8 cellular contexts compared by ENCODE assay signal in the genomic region with DNA sequence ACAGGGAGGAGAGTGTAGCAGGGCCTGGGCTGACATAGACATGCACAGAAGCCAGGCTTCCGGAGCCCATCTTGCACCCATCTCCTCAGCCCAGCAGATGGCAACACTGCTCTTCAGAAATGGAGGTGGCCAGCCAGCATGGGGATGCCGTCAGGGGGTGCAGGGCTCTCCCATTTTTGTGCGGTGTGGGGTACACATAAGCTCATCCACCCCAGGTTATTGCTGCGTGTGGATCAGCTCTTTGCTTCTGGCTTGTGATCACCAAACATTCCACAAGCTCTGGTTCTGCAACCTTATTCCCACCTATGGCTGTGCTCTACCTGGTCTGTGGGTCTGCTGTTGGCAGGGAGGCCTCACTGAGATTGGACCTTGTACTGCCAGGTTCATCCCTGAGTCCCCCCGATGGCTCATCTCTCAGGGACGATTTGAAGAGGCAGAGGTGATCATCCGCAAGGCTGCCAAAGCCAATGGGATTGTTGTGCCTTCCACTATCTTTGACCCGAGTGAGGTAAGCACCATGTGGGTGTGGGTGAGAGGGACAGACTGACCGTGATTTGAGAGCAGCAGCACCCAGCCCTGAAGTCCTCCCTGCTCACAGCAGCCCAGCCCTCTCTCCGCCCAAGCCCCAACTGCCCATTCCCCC. TPM values are rescaled to one million over a fixed set of nuclear protein-coding genes. Genes with fewer than 3 reads are reported as not detected.
DNase-seq lines count a peak whose midpoint lies in the region; ATAC-seq and TF ChIP-seq lines count a peak whose summit lies in the region.

No MANE protein-coding gene starts in this region.

- TF ChIP-seq CTCF in HCT116 (IDR thresholded peaks at IDR 0.05 in 2 of 3, conservative IDR thresholded peaks at IDR 0.05 in 1 of 3; ENCODE audit: borderline replicate concordance in 1 of 3, insufficient read depth in 1 of 3, low read depth in 2 of 3, low read length in 2 of 3) (peak in 2 of 3 experiments; percentile 82 to 83; a peak in 4 of 6 replicates), NB4 (IDR thresholded peaks at IDR 0.05; ENCODE audit: low read depth, low read length) (peak; percentile 75)

- no peaks in the 10 kb centered on the region for H3K27me3 ChIP-seq in HCT116 (ENCODE audit: insufficient read depth, low read length)

- no TSS peak for BruUV-seq in HCT116 (replicated peaks; lab: Mats Ljungman, UMichigan)

- H3K27ac ChIP-seq in HCT116 (ENCODE audit: low read depth, low read length) (peak overlapping the region; percentile 80), caudate nucleus (ENCODE audit: low read depth, low read length) (no peak overlapping the region)

- no peaks in the 10 kb centered on the region for H4K20me1 ChIP-seq in HCT116 (ENCODE audit: insufficient read depth)

- intact Hi-C loops in HCT116 (cut with micrococcal nuclease), result loop anchor here (1.0 to 10.0 kb wide), 6 partner anchors 111 to 858 kb away; no protein-coding TSS in a partner anchor

- POLR2A ChIA-PET in HCT116 (lab: Charles Lee), result interaction anchor here (1.6 to 2.2 kb wide), 2 partner anchors 28 to 114 kb away, joined by 3 to 9 read pairs; no protein-coding TSS in a partner anchor

- H3K4me1 ChIP-seq in HCT116 (ENCODE audit: control insufficient read depth in 1 of 2, insufficient read depth in 2 of 2, low read length in 2 of 2), result peaks cover 44 to 61% of the 10 kb centered on the region in 2 experiments

- peak; percentile 76 for DNase-seq in DMS 273 (lab: John Stamatoyannopoulos, UW; ENCODE audit: unreplicated experiment)
- no peak for DNase-seq in DMS 273 treated with DMSO at 0.1 percent for 48 hours (lab: John Stamatoyannopoulos, UW)
- DNase-seq in HCT116 (ENCODE audit: low read depth, low spot score), result peak; percentile 46
- peak; percentile 74 for DNase-seq in NB4 (ENCODE audit: low read depth)
- peak; percentile 36 to 60 (median 57) for DNase-seq in activated CD4-positive, CD25-positive, alpha-beta regulatory T cell (lab: John Stamatoyannopoulos, UW)
- peak in 53 of 61 donors; percentile 10 to 74 (median 45) for DNase-seq in caudate nucleus (lab: John Stamatoyannopoulos, UW)
- DNase-seq in kidney tubule cell (ENCODE audit: low spot score), result peak; percentile 75
- peak; percentile 55 to 66 for DNase-seq in stimulated activated CD4-positive, alpha-beta T cell treated with anti-CD3 and anti-CD28 coated beads, Interleukin-1b, Interleukin-23, amount 100 ng/mL, for 4 hours (ENCODE audit: low read depth in 2 of 2)

- no peaks in the 10 kb centered on the region for H3K36me3 ChIP-seq in HCT116 (ENCODE audit: control insufficient read depth in 1 of 2, insufficient read depth in 2 of 2, low read length in 2 of 2)

- no peaks in the 10 kb centered on the region for H3K9me2 ChIP-seq in HCT116 (ENCODE audit: insufficient read depth)

- ATAC-seq in HCT116, result peak; percentile 56

- H3K4me2 ChIP-seq in HCT116 (ENCODE audit: low read length), result peak overlapping the region; percentile 73

- H3K9me3 ChIP-seq in HCT116 (ENCODE audit: control insufficient read depth in 1 of 2, insufficient read depth in 1 of 2, low read depth in 1 of 2, low read length in 2 of 2), result no peaks in the 10 kb centered on the region

- no peak for TF ChIP-seq RAD21 in HCT116 (IDR thresholded peaks at IDR 0.05; ENCODE audit: low read depth)

- RAD21 ChIA-PET in HCT116 (lab: Charles Lee; ENCODE audit: low non-redundant PET in 1 of 2, low total read pairs in 2 of 2, uncharacterized antibody in 2 of 2, unreplicated experiment in 2 of 2), result interaction anchor here (0.5 to 3.0 kb wide), 6 partner anchors 103 to 367 kb away, joined by 3 to 13 read pairs (median 7); a partner anchor contains a TSS

- TF ChIP-seq POLR2A in HCT116 (IDR thresholded peaks at IDR 0.05; ENCODE audit: borderline replicate concordance, extremely low read depth, insufficient read depth, insufficient read length), result no peak
- TF ChIP-seq POLR2A in NB4 (IDR thresholded peaks at IDR 0.05; ENCODE audit: extremely low read depth, insufficient read length), result no peak

- no peak overlapping the region for H3K4me3 ChIP-seq in HCT116 (replicated peaks in 1 of 2; ENCODE audit: low read depth in 1 of 2, low read length in 2 of 2)
- no peak overlapping the region for H3K4me3 ChIP-seq in NB4 (ENCODE audit: low read depth, low read length)

- H2AFZ ChIP-seq in HCT116 (ENCODE audit: low read depth, low read length, poor library complexity, severe bottlenecking), result no peak overlapping the region

- H3K79me2 ChIP-seq in HCT116 (ENCODE audit: insufficient read depth, low read length), result no peaks in the 10 kb centered on the region

- H3K9ac ChIP-seq in HCT116 (ENCODE audit: low read length), result peak overlapping the region; percentile 61

- CTCF ChIA-PET in HCT116 (lab: Charles Lee), result interaction anchor here (0.7 to 3.9 kb wide), 13 partner anchors 11 to 861 kb away, joined by 3 to 37 read pairs (median 5); a partner anchor contains a TSS

TF ChIP-seq in HCT116, 20 proteins besides CTCF, POLR2A, EP300 and RAD21:
- TF ChIP-seq, protein P1, sequence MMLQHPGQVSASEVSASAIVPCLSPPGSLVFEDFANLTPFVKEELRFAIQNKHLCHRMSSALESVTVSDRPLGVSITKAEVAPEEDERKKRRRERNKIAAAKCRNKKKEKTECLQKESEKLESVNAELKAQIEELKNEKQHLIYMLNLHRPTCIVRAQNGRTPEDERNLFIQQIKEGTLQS (IDR thresholded peaks at IDR 0.05), result no peak
- TF ChIP-seq POLR2AphosphoS5 (IDR thresholded peaks at IDR 0.05; ENCODE audit: low read depth, low read length) (0 out of 2 replicates have a peak, but pooled peaks have one; percentile 24), SP1 (IDR thresholded peaks at IDR 0.05; ENCODE audit: low read depth) (no peak), EGR1 (IDR thresholded peaks at IDR 0.05; ENCODE audit: low read depth) (no peak), YY1 (IDR thresholded peaks at IDR 0.05; ENCODE audit: extremely low read depth, insufficient replicate concordance, low read depth, low read length) (peak; percentile 26)
TF ChIP-seq in HCT116: peak in this region for 2.

RNA-seq across cellular contexts. Expression of a gene that starts 17.3 kb away (rescaled TPM):
- 9.9 TPM for total RNA-seq in HCT116 (2021; ENCODE audit: unreplicated experiment)
- polyA plus RNA-seq in HCT116 (2012), result 6.8 and 9.1 TPM in 2 replicates
